Comparison of ENCODE assay signal across 1 cellular context in genomic region chr10:28991738-28992270, GRCh38.
TF ChIP-seq lines count a peak whose summit lies in the region.

No MANE protein-coding gene starts in this region.

TF ChIP-seq in HepG2, 621 proteins besides CTCF, POLR2A, EP300 and RAD21 (continued from another document and continues in another):
- TF ChIP-seq PRDM15 (CRISPR knock-in tag; IDR thresholded peaks at IDR 0.05) = no peak
- TF ChIP-seq POGZ (CRISPR knock-in tag; IDR thresholded peaks at IDR 0.05) = no peak
- TF ChIP-seq KLF11 (CRISPR knock-in tag; IDR thresholded peaks at IDR 0.05) = no peak
- no peak for TF ChIP-seq RXRA (CRISPR knock-in tag; IDR thresholded peaks at IDR 0.05)
- TF ChIP-seq MAX (IDR thresholded peaks at IDR 0.05) = no peak
- TF ChIP-seq KAT7 (CRISPR knock-in tag; IDR thresholded peaks at IDR 0.05; ENCODE audit: borderline replicate concordance) = no peak
- 0 out of 2 replicates have a peak, but pooled peaks have one; percentile 39 for TF ChIP-seq ZNF331 (CRISPR knock-in tag; IDR thresholded peaks at IDR 0.05)
- TF ChIP-seq ZBTB7B (CRISPR knock-in tag; IDR thresholded peaks at IDR 0.05) = no peak
- TF ChIP-seq NAIF1 (CRISPR knock-in tag; IDR thresholded peaks at IDR 0.05; ENCODE audit: borderline replicate concordance) = no peak
- no peak for TF ChIP-seq PLRG1 (conservative IDR thresholded peaks at IDR 0.05)
- no peak for TF ChIP-seq BORCS8-MEF2B (CRISPR knock-in tag; IDR thresholded peaks at IDR 0.05)
- TF ChIP-seq ZNF687 (CRISPR knock-in tag; IDR thresholded peaks at IDR 0.05) = no peak
- peak; percentile 49; the same call in 1 of the 2 replicates for TF ChIP-seq MIER3 (CRISPR knock-in tag; IDR thresholded peaks at IDR 0.05; ENCODE audit: borderline replicate concordance)
- TF ChIP-seq ZNF773 (CRISPR knock-in tag; IDR thresholded peaks at IDR 0.05; ENCODE audit: borderline replicate concordance) = no peak
- TF ChIP-seq ZNF468 (CRISPR knock-in tag; IDR thresholded peaks at IDR 0.05) = no peak
- TF ChIP-seq XBP1 (CRISPR knock-in tag; IDR thresholded peaks at IDR 0.05) = no peak
- no peak for TF ChIP-seq MXD4 (CRISPR knock-in tag; IDR thresholded peaks at IDR 0.05)
- no peak for TF ChIP-seq ZNF354B (CRISPR knock-in tag; IDR thresholded peaks at IDR 0.05)
- no peak for TF ChIP-seq ZNF160 (CRISPR knock-in tag; IDR thresholded peaks at IDR 0.05)
- TF ChIP-seq CBX5 (CRISPR knock-in tag; IDR thresholded peaks at IDR 0.05; ENCODE audit: borderline replicate concordance) = 0 out of 2 replicates have a peak, but pooled peaks have one; percentile 48
- 0 out of 2 replicates have a peak, but pooled peaks have one; percentile 27 for TF ChIP-seq ZNF574 (CRISPR knock-in tag; IDR thresholded peaks at IDR 0.05)
- TF ChIP-seq YY1 (IDR thresholded peaks at IDR 0.05; ENCODE audit: insufficient read depth, insufficient replicate concordance, low read depth, low read length) = no peak
- TF ChIP-seq CREM (IDR thresholded peaks at IDR 0.05) = no peak
- no peak for TF ChIP-seq CREM (CRISPR knock-in tag; IDR thresholded peaks at IDR 0.05)
- no peak for TF ChIP-seq FOXO4 (CRISPR knock-in tag; conservative IDR thresholded peaks at IDR 0.05)
- no peak for TF ChIP-seq ZNF564 (CRISPR knock-in tag; IDR thresholded peaks at IDR 0.05)
- TF ChIP-seq PRMT3 (CRISPR knock-in tag; IDR thresholded peaks at IDR 0.05; ENCODE audit: borderline replicate concordance, low read depth) = no peak
- TF ChIP-seq ZBTB1 (CRISPR knock-in tag; IDR thresholded peaks at IDR 0.05; ENCODE audit: borderline replicate concordance) = no peak
- TF ChIP-seq SOX13 (IDR thresholded peaks at IDR 0.05) = no peak
- peak in 1 of 2 experiments; percentile 5; a peak in 1 of 4 replicates for TF ChIP-seq SOX13 (CRISPR knock-in tag; conservative IDR thresholded peaks at IDR 0.05 in 1 of 2, IDR thresholded peaks at IDR 0.05 in 1 of 2)
- TF ChIP-seq BHLHE40 (IDR thresholded peaks at IDR 0.05; ENCODE audit: low read length) = no peak
- no peak for TF ChIP-seq ZNF12 (CRISPR knock-in tag; IDR thresholded peaks at IDR 0.05)
- no peak for TF ChIP-seq HNF4G (IDR thresholded peaks at IDR 0.05; ENCODE audit: borderline replicate concordance, low read depth, low read length)
- no peak for TF ChIP-seq HNF4G (CRISPR knock-in tag; IDR thresholded peaks at IDR 0.05; ENCODE audit: borderline replicate concordance, low read depth)
- no peak for TF ChIP-seq NFATC3 (CRISPR knock-in tag; IDR thresholded peaks at IDR 0.05)
- TF ChIP-seq DNMT1 (CRISPR knock-in tag; IDR thresholded peaks at IDR 0.05) = no peak
- no peak for TF ChIP-seq ZNF878 (CRISPR knock-in tag; IDR thresholded peaks at IDR 0.05)
- no peak for TF ChIP-seq ZNF766 (CRISPR knock-in tag; IDR thresholded peaks at IDR 0.05; ENCODE audit: borderline replicate concordance)
- TF ChIP-seq ZNF24 (IDR thresholded peaks at IDR 0.05) = peak; percentile 89
- no peak for TF ChIP-seq ZNF510 (CRISPR knock-in tag; IDR thresholded peaks at IDR 0.05; ENCODE audit: low read depth)
- TF ChIP-seq NR0B2 (CRISPR knock-in tag; IDR thresholded peaks at IDR 0.05) = no peak
- TF ChIP-seq ZNF660 (CRISPR knock-in tag; IDR thresholded peaks at IDR 0.05; ENCODE audit: borderline replicate concordance, low read depth) = no peak
- TF ChIP-seq ZNF557 (CRISPR knock-in tag; IDR thresholded peaks at IDR 0.05) = no peak
- no peak for TF ChIP-seq ZNF639 (CRISPR knock-in tag; conservative IDR thresholded peaks at IDR 0.05)
- no peak for TF ChIP-seq TBP (CRISPR knock-in tag; IDR thresholded peaks at IDR 0.05)
- TF ChIP-seq ZNF75D (CRISPR knock-in tag; IDR thresholded peaks at IDR 0.05; ENCODE audit: borderline replicate concordance) = no peak
- TF ChIP-seq ZNF3 (CRISPR knock-in tag; IDR thresholded peaks at IDR 0.05) = no peak
- TF ChIP-seq CHD2 (IDR thresholded peaks at IDR 0.05; ENCODE audit: low read depth, low read length) = no peak
- 0 out of 2 replicates have a peak, but pooled peaks have one; percentile 30 for TF ChIP-seq ZSCAN31 (CRISPR knock-in tag; IDR thresholded peaks at IDR 0.05; ENCODE audit: low read depth)
- no peak for TF ChIP-seq ZNF724P (CRISPR knock-in tag; IDR thresholded peaks at IDR 0.05; ENCODE audit: borderline replicate concordance)
- TF ChIP-seq ZNF770 (CRISPR knock-in tag; IDR thresholded peaks at IDR 0.05) = peak; percentile 30; the same call in 1 of the 2 replicates
- TF ChIP-seq LCORL (IDR thresholded peaks at IDR 0.05) = no peak
- TF ChIP-seq LCORL (CRISPR knock-in tag; IDR thresholded peaks at IDR 0.05) = no peak
- TF ChIP-seq KAT8 (CRISPR knock-in tag; IDR thresholded peaks at IDR 0.05) = 0 out of 2 replicates have a peak, but pooled peaks have one; percentile 38
